1 cellular context compared by ENCODE assay signal in the genomic region with DNA sequence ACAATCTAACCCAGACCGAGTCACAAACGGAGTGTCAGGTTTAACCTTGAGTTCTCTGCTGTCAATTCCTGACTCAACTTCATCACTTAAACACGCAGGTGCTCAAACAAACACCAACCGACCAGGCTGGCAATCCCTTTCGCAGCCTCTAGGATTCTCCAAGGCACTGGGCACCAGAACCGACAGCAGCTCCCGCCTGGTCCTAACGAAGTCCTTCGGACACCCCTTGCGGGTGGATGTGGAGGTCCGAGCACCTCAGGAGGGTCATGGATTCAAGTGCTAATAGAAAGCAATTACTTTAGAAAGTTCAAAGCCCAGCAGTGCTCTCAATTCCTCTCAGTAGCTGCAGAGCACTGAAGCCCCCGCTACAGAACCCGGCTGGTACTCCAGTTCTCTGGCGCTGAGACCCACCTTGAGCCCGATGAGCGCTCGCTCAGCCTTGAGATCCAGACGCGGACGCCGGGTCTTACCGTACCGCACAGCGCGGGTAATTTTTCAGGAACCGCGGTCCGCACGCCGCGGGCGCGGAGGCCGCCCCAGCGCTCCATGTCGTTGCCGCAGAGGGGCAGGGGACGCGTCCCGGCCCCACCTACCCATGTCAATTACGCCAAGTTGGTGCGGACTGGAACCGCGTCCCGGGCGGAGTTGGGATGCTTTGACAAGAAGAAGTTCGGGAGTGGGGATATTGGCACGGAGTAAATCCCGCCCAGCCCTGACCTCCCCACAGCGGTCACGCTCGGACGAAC.
TF ChIP-seq lines count a peak whose summit lies in the region.

No MANE protein-coding gene starts in this region.

TF ChIP-seq in K562, 482 proteins besides CTCF, POLR2A, EP300 and RAD21 (continued from another document):
- no peak for TF ChIP-seq RFX5 (IDR thresholded peaks at IDR 0.05; ENCODE audit: low read depth, low read length)
- no peak for TF ChIP-seq CREM (IDR thresholded peaks at IDR 0.05; ENCODE audit: low read depth)
- TF ChIP-seq, protein P1, sequence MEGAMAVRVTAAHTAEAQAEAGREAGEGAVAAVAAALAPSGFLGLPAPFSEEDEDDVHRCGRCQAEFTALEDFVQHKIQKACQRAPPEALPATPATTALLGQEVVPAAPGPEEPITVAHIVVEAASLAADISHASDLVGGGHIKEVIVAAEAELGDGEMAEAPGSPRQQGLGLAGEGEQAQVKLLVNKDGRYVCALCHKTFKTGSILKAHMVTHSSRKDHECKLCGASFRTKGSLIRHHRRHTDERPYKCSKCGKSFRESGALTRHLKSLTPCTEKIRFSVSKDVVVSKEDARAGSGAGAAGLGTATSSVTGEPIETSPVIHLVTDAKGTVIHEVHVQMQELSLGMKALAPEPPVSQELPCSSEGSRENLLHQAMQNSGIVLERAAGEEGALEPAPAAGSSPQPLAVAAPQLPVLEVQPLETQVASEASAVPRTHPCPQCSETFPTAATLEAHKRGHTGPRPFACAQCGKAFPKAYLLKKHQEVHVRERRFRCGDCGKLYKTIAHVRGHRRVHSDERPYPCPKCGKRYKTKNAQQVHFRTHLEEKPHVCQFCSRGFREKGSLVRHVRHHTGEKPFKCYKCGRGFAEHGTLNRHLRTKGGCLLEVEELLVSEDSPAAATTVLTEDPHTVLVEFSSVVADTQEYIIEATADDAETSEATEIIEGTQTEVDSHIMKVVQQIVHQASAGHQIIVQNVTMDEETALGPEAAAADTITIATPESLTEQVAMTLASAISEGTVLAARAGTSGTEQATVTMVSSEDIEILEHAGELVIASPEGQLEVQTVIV (CRISPR knock-in tag; IDR thresholded peaks at IDR 0.05; ENCODE audit: borderline replicate concordance): no peak
- no peak for TF ChIP-seq PRMT5 (CRISPR knock-in tag; IDR thresholded peaks at IDR 0.05)
- TF ChIP-seq, protein P2, sequence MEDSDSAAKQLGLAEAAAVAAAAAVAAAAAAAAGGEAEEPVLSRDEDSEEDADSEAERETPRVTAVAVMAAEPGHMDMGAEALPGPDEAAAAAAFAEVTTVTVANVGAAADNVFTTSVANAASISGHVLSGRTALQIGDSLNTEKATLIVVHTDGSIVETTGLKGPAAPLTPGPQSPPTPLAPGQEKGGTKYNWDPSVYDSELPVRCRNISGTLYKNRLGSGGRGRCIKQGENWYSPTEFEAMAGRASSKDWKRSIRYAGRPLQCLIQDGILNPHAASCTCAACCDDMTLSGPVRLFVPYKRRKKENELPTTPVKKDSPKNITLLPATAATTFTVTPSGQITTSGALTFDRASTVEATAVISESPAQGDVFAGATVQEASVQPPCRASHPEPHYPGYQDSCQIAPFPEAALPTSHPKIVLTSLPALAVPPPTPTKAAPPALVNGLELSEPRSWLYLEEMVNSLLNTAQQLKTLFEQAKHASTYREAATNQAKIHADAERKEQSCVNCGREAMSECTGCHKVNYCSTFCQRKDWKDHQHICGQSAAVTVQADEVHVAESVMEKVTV (CRISPR knock-in tag; IDR thresholded peaks at IDR 0.05): no peak
- no peak for TF ChIP-seq NFYB (IDR thresholded peaks at IDR 0.05; ENCODE audit: extremely low read depth, insufficient read length)
- no peak for TF ChIP-seq ZC3H11A (IDR thresholded peaks at IDR 0.05; ENCODE audit: low read depth, low read length)
- TF ChIP-seq, protein P3, sequence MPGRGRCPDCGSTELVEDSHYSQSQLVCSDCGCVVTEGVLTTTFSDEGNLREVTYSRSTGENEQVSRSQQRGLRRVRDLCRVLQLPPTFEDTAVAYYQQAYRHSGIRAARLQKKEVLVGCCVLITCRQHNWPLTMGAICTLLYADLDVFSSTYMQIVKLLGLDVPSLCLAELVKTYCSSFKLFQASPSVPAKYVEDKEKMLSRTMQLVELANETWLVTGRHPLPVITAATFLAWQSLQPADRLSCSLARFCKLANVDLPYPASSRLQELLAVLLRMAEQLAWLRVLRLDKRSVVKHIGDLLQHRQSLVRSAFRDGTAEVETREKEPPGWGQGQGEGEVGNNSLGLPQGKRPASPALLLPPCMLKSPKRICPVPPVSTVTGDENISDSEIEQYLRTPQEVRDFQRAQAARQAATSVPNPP (IDR thresholded peaks at IDR 0.05; ENCODE audit: borderline replicate concordance, insufficient read depth, insufficient read length): no peak
